8 cellular contexts compared by ENCODE assay signal in genomic region chr6:37691904-37692806, GRCh38. TPM values are rescaled to one million over a fixed set of nuclear protein-coding genes. Genes with fewer than 3 reads are reported as not detected.
A peak's percentile ranks its signal among the peaks of the same experiment; 100 is the strongest.
DNase-seq lines count a peak whose midpoint lies in the region; ATAC-seq and TF ChIP-seq lines count a peak whose summit lies in the region.

No MANE protein-coding gene starts in this region.

- H3K4me1 ChIP-seq in SK-N-SH (ENCODE audit: control insufficient read depth in 1 of 2, insufficient read depth in 2 of 2, low read depth in 1 of 2, low read length in 1 of 2): peaks cover 4 to 25% of the 10 kb centered on the region in 2 experiments; a peak in 3 of 4 replicates
- peaks cover 30% of the 10 kb centered on the region for H3K4me1 ChIP-seq in vagina

- no peak for TF ChIP-seq EP300 in SK-N-SH (IDR thresholded peaks at IDR 0.05; ENCODE audit: borderline replicate concordance in 1 of 2, low read depth in 1 of 2, low read length in 1 of 2)

- peaks cover 21% of the 10 kb centered on the region for H4K20me1 ChIP-seq in SK-N-SH (ENCODE audit: insufficient read depth)

- H3K4me2 ChIP-seq in SK-N-SH: peak overlapping the region; percentile 43

- no peak overlapping the region for H3K9ac ChIP-seq in SK-N-SH

- peaks cover 7% of the 10 kb centered on the region for H3K36me3 Mint-ChIP-seq in activated naive CD4-positive, alpha-beta T cell treated with anti-CD3 and anti-CD28 coated beads, Interleukin-2, amount 10 ng/mL, durations not matched to agents 7 days and 5 days
- no peaks in the 10 kb centered on the region for H3K36me3 Mint-ChIP-seq in progenitor cell of endocrine pancreas (ENCODE audit: insufficient read depth)

- ATAC-seq in Right ventricle myocardium inferior: peak; percentile 80

- H3K79me2 ChIP-seq in SK-N-SH (ENCODE audit: insufficient read depth): no peaks in the 10 kb centered on the region

- WGBS in SK-N-SH (ENCODE audit: low lambda C conversion rate): 53% methylated on average over 11 of the region's 18 CpGs

- POLR2A ChIA-PET in SK-N-SH (lab: Yijun Ruan, JAX): interaction anchor here (1.3 kb wide), 1 partner anchor 259 kb away, joined by 3 read pairs; the partner anchor contains the start of gene CMTR1

- H3K36me3 ChIP-seq in SK-N-SH (replicated peaks in 1 of 2; ENCODE audit: control insufficient read depth in 1 of 2, insufficient read depth in 2 of 2, low read length in 1 of 2) (no peaks in the 10 kb centered on the region), vagina (no peaks in the 10 kb centered on the region)

- no peak overlapping the region for H3K4me3 Mint-ChIP-seq in activated naive CD4-positive, alpha-beta T cell treated with anti-CD3 and anti-CD28 coated beads, Interleukin-2, amount 10 ng/mL, durations not matched to agents 7 days and 5 days
- H3K4me3 Mint-ChIP-seq in progenitor cell of endocrine pancreas (ENCODE audit: low read depth): no peak overlapping the region

- no peak overlapping the region for H3K27ac Mint-ChIP-seq in activated naive CD4-positive, alpha-beta T cell treated with anti-CD3 and anti-CD28 coated beads, Interleukin-2, amount 10 ng/mL, durations not matched to agents 7 days and 5 days
- H3K27ac Mint-ChIP-seq in progenitor cell of endocrine pancreas: peak overlapping the region; percentile 52

- H3K4me3 ChIP-seq in SK-N-SH (ENCODE audit: low read depth in 2 of 2, low read length in 1 of 2) (no peak overlapping the region; a peak in 1 of 4 replicates), vagina (no peak overlapping the region)

- CTCF ChIA-PET in SK-N-SH (lab: Yijun Ruan, JAX): interaction anchor here (0.6 to 6.0 kb wide), 81 partner anchors 9 to 941 kb away, joined by 3 to 88 read pairs (median 5); no protein-coding TSS in a partner anchor
- CTCF ChIA-PET in activated naive CD4-positive, alpha-beta T cell treated with anti-CD3 and anti-CD28 coated beads, Interleukin-2, amount 10 ng/mL, durations not matched to agents 7 days and 5 days (lab: Charles Lee): interaction anchor here (0.7 to 2.8 kb wide), 21 partner anchors 8 to 674 kb away, joined by 3 to 15 read pairs (median 4); no protein-coding TSS in a partner anchor

- peaks cover 36% of the 10 kb centered on the region for H3K27me3 Mint-ChIP-seq in activated naive CD4-positive, alpha-beta T cell treated with anti-CD3 and anti-CD28 coated beads, Interleukin-2, amount 10 ng/mL, durations not matched to agents 7 days and 5 days
- H3K27me3 Mint-ChIP-seq in progenitor cell of endocrine pancreas: peaks cover 77% of the 10 kb centered on the region

- H3K9me3 Mint-ChIP-seq in activated naive CD4-positive, alpha-beta T cell treated with anti-CD3 and anti-CD28 coated beads, Interleukin-2, amount 10 ng/mL, durations not matched to agents 7 days and 5 days: no peaks in the 10 kb centered on the region
- no peaks in the 10 kb centered on the region for H3K9me3 Mint-ChIP-seq in progenitor cell of endocrine pancreas (ENCODE audit: low read depth)

- H3K27me3 ChIP-seq in SK-N-SH (ENCODE audit: insufficient read depth): no peaks in the 10 kb centered on the region
- H3K27me3 ChIP-seq in vagina: no peaks in the 10 kb centered on the region

- H2AFZ ChIP-seq in SK-N-SH (ENCODE audit: low read depth): no peak overlapping the region

- DNase-seq in SHP77 (lab: John Stamatoyannopoulos, UW) (peak; percentile 36 to 63), SHP77 treated with DMSO at 0.1 percent for 48 hours (lab: John Stamatoyannopoulos, UW) (no peak), SK-N-SH (peak; percentile 90), Right ventricle myocardium inferior (ENCODE audit: missing footprints) (peak; percentile 87), progenitor cell of endocrine pancreas (ENCODE audit: low spot score, unreplicated experiment) (peak; percentile 88), vagina (ENCODE audit: extremely low spot score in 2 of 2) (no peak)
- DNase-seq in activated naive CD4-positive, alpha-beta T cell treated with anti-CD3 and anti-CD28 coated beads, Interleukin-2, amount 10 ng/mL, durations not matched to agents 7 days and 5 days: peak; percentile 86

- H3K27ac ChIP-seq in SK-N-SH (ENCODE audit: low read depth in 2 of 2, low read length in 1 of 2) (peak overlapping the region in 1 of 2 experiments; percentile 20; a peak in 1 of 4 replicates), vagina (no peak overlapping the region)

- TF ChIP-seq CTCF in LNCAP (IDR thresholded peaks at IDR 0.05) (peak; percentile 94), SK-N-SH (IDR thresholded peaks at IDR 0.05) (peak; percentile 96), progenitor cell of endocrine pancreas (IDR thresholded peaks at IDR 0.05; ENCODE audit: unreplicated experiment) (peak; percentile 99), vagina (IDR thresholded peaks at IDR 0.05) (peak; percentile 85 to 93 (median 85))

- intact Hi-C loops in Right ventricle myocardium inferior (cut with DNase I) (loop anchor here (1.0 to 10.0 kb wide), 5 partner anchors 39 to 367 kb away; no protein-coding TSS in a partner anchor), vagina (cut with DNase I) (loop anchor here (10.0 kb wide), 1 partner anchor 217 kb away; no protein-coding TSS in a partner anchor)

- no peak for TF ChIP-seq POLR2A in vagina (IDR thresholded peaks at IDR 0.05)

- H3F3A ChIP-seq in SK-N-SH (replicated peaks; ENCODE audit: insufficient read depth): no peaks in the 10 kb centered on the region

- peak; percentile 99 for TF ChIP-seq RAD21 in SK-N-SH (IDR thresholded peaks at IDR 0.05; ENCODE audit: low read length)

- no peaks in the 10 kb centered on the region for H3K9me2 ChIP-seq in SK-N-SH

- H3K4me1 Mint-ChIP-seq in activated naive CD4-positive, alpha-beta T cell treated with anti-CD3 and anti-CD28 coated beads, Interleukin-2, amount 10 ng/mL, durations not matched to agents 7 days and 5 days: peaks cover 30% of the 10 kb centered on the region
- peaks cover 10% of the 10 kb centered on the region for H3K4me1 Mint-ChIP-seq in progenitor cell of endocrine pancreas (ENCODE audit: low read depth)

- H3K9me3 ChIP-seq in SK-N-SH: no peaks in the 10 kb centered on the region
- H3K9me3 ChIP-seq in vagina: no peaks in the 10 kb centered on the region

TF ChIP-seq in SK-N-SH, 30 proteins besides CTCF, POLR2A, EP300 and RAD21:
- peak; percentile 9; the same call in 1 of the 2 replicates for TF ChIP-seq RCOR1 (IDR thresholded peaks at IDR 0.05; ENCODE audit: low read length)
- no peak for TF ChIP-seq ELF1 (IDR thresholded peaks at IDR 0.05)
- TF ChIP-seq FOXM1 (IDR thresholded peaks at IDR 0.05; ENCODE audit: low read depth): no peak
- no peak for TF ChIP-seq NFIC (IDR thresholded peaks at IDR 0.05; ENCODE audit: borderline replicate concordance)
- no peak for TF ChIP-seq NRF1 (IDR thresholded peaks at IDR 0.05; ENCODE audit: low read depth, low read length)
- TF ChIP-seq SMC3 (IDR thresholded peaks at IDR 0.05; ENCODE audit: low read depth, low read length): peak; percentile 98
- no peak for TF ChIP-seq REST (IDR thresholded peaks at IDR 0.05; ENCODE audit: low read depth, low read length)
- TF ChIP-seq EZH2phosphoT487 (IDR thresholded peaks at IDR 0.05; ENCODE audit: borderline replicate concordance, low read depth): no peak
- no peak for TF ChIP-seq ZBTB33 (IDR thresholded peaks at IDR 0.05; ENCODE audit: borderline replicate concordance, low read depth)

RNA-seq across cellular contexts. Expression of gene MDGA1, which starts 5.5 kb away (rescaled TPM):
- polyA plus RNA-seq in SK-N-SH (2012; rRNA removed): 4.4 and 5.1 TPM in 2 replicates
- polyA plus RNA-seq in SK-N-SH (2012; cell fraction: cytosol; rRNA removed): 1.5 and 2.0 TPM in 2 replicates
- polyA plus RNA-seq in SK-N-SH (2012; cell fraction: nucleus; rRNA removed): 9.9 and 16.9 TPM in 2 replicates
- 10.9 TPM for total RNA-seq in Right ventricle myocardium inferior
- total RNA-seq in progenitor cell of endocrine pancreas: 0.55 and 2.0 TPM in 2 replicates
- 6.6 TPM for total RNA-seq in vagina

Comparison
In these comparisons a context has a peak if more than half of its experiments do, and no peak if none do; other contexts are left out.
1. DNase-seq: peak in SHP77 (2 of 2), SK-N-SH (single experiment), activated naive CD4-positive, alpha-beta T cell treated with anti-CD3 and anti-CD28 coated beads, Interleukin-2, amount 10 ng/mL, durations not matched to agents 7 days and 5 days (single experiment), Right ventricle myocardium inferior (single experiment) and progenitor cell of endocrine pancreas (single experiment); none in SHP77 treated with DMSO at 0.1 percent for 48 hours (single experiment) and vagina (0 of 2).
2. Peak in every context shown above with its lines, with median percentiles within 50 percentile points of each other: CTCF ChIP-seq.